ENCODE assay signal across 11 cellular contexts in the genomic region with DNA sequence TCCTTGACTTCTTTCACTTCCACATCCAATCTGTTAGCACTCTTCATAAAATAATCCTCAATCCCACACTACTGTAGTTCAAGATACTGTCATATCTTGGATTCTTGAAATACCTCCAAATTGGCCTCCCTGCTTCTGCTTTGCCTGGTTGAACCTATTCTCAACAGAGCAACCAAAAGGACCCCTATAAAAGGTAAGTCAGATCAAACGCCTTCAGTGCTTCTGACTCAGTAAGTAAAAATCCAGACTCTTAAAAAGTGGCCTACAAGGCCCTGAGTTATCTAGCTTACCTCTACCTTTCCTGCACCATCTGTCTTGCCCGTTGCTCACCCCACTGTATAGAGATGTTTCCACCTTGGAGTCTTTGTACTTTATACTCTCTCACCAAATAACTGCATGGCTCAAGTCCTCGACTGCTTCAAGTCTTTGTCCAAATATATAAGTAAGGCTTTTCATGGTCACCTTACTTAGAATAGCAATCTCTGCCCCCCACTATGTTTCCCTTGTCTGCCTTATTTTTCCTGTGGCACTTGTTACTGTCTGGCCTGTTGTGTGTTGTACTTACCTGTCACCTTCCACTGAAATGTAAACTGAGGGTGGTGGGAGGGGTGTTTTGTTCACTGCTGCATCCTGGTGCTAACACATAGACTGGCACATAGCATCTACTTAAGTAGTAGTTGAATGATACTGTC. TPM values are rescaled to one million over a fixed set of nuclear protein-coding genes. Genes with fewer than 3 reads are reported as not detected.
DNase-seq lines count a peak whose midpoint lies in the region; TF ChIP-seq lines count a peak whose summit lies in the region.
"Had no signal": no experiment of that assay in that cellular context is flagged by ENCODE, and none has a peak within 500 bp of the region (broad histone marks: within the 10 kb centered on the region; RNA-seq: fewer than 3 reads in every experiment).

No MANE protein-coding gene starts in this region.

- H3K9me3 Mint-ChIP-seq in activated naive CD4-positive, alpha-beta T cell treated with anti-CD3 and anti-CD28 coated beads, Interleukin-2, amount 10 ng/mL, durations not matched to agents 7 days and 5 days: no peaks in the 10 kb centered on the region
- no peaks in the 10 kb centered on the region for H3K9me3 Mint-ChIP-seq in activated naive CD8-positive, alpha-beta T cell treated with anti-CD3 and anti-CD28 coated beads for 36 hours

- H3K36me3 ChIP-seq in liver (ENCODE audit: control insufficient read depth in 4 of 4, insufficient read depth in 3 of 4, low read depth in 1 of 4, low read length in 3 of 4) (peaks cover 7 to 22% (median 15%) of the 10 kb centered on the region in 4 donors), tibial artery (peaks cover 34 to 43% (median 40%) of the 10 kb centered on the region in 3 donors)

- in situ Hi-C loops in ACHN (cut with HindIII; ENCODE audit: low pct_ligation_motif_present, low pct_unique_long_range_greater_than_20kb, low sequenced_read_pairs): no loop called here

- no peak for DNase-seq in activated naive CD4-positive, alpha-beta T cell treated with anti-CD3 and anti-CD28 coated beads, Interleukin-2, amount 10 ng/mL, durations not matched to agents 7 days and 5 days
- DNase-seq in activated naive CD4-positive, alpha-beta T cell treated with anti-CD3 and anti-CD28 coated beads, Interleukin-2, amount 50 U/mL, for 16 hours: no peak
- DNase-seq in activated naive CD8-positive, alpha-beta T cell treated with anti-CD3 and anti-CD28 coated beads for 36 hours: no peak
- DNase-seq in tibial artery (no peak), foreskin fibroblast (no peak), ACHN (no peak), GM20000 (ENCODE audit: low spot score) (no peak)
- DNase-seq: activated CD4-positive, alpha-beta T cell treated with anti-CD3 and anti-CD28 coated beads, Interleukin-2, amount 50 U/mL, for 4 hours; MG63; psoas muscle had no signal

- WGBS in liver: 71% methylated on average over 3 of the region's 3 CpGs

- peak overlapping the region; percentile 1 for H3K27ac Mint-ChIP-seq in activated naive CD4-positive, alpha-beta T cell treated with anti-CD3 and anti-CD28 coated beads, Interleukin-2, amount 10 ng/mL, durations not matched to agents 7 days and 5 days
- H3K27ac Mint-ChIP-seq in activated naive CD8-positive, alpha-beta T cell treated with anti-CD3 and anti-CD28 coated beads for 36 hours: peak overlapping the region; percentile 5

- H3K4me3 ChIP-seq in liver (ENCODE audit: low read depth in 1 of 3, low read length in 3 of 3) (no peak overlapping the region), tibial artery (no peak overlapping the region), foreskin fibroblast (ENCODE audit: low read depth in 1 of 2, low read length in 2 of 2) (no peak overlapping the region)
- H3K4me3 ChIP-seq: MG63, psoas muscle had no signal

- H3K4me3 Mint-ChIP-seq in activated naive CD4-positive, alpha-beta T cell treated with anti-CD3 and anti-CD28 coated beads, Interleukin-2, amount 10 ng/mL, durations not matched to agents 7 days and 5 days: no peak overlapping the region
- no peak overlapping the region for H3K4me3 Mint-ChIP-seq in activated naive CD8-positive, alpha-beta T cell treated with anti-CD3 and anti-CD28 coated beads for 36 hours

- peaks cover 59% of the 10 kb centered on the region for H3K36me3 Mint-ChIP-seq in activated naive CD4-positive, alpha-beta T cell treated with anti-CD3 and anti-CD28 coated beads, Interleukin-2, amount 10 ng/mL, durations not matched to agents 7 days and 5 days
- H3K36me3 Mint-ChIP-seq in activated naive CD8-positive, alpha-beta T cell treated with anti-CD3 and anti-CD28 coated beads for 36 hours: peaks cover 36% of the 10 kb centered on the region

- CTCF ChIA-PET in activated naive CD4-positive, alpha-beta T cell treated with anti-CD3 and anti-CD28 coated beads, Interleukin-2, amount 10 ng/mL, durations not matched to agents 7 days and 5 days (lab: Charles Lee): interaction anchor here (1.4 kb wide), 1 partner anchor 180 kb away, joined by 3 read pairs; no protein-coding TSS in a partner anchor

- intact Hi-C loops in tibial artery (cut with DNase I; ENCODE audit: low total_unique reads): no loop called here

- H3K27me3 ChIP-seq in liver (ENCODE audit: control insufficient read depth in 4 of 4, insufficient read depth in 4 of 4, low read length in 3 of 4) (no peaks in the 10 kb centered on the region), tibial artery (no peaks in the 10 kb centered on the region)
- H3K27me3 ChIP-seq: MG63 had no signal

- H3K4me1 ChIP-seq in liver (ENCODE audit: control insufficient read depth in 4 of 4, insufficient read depth in 4 of 4, low read length in 3 of 4) (peaks cover 17 to 78% (median 67%) of the 10 kb centered on the region in 4 donors), tibial artery (peaks cover 5 to 54% (median 32%) of the 10 kb centered on the region in 4 donors)

- H3K27me3 Mint-ChIP-seq in activated naive CD4-positive, alpha-beta T cell treated with anti-CD3 and anti-CD28 coated beads, Interleukin-2, amount 10 ng/mL, durations not matched to agents 7 days and 5 days: peaks cover 4% of the 10 kb centered on the region
- peaks cover 5% of the 10 kb centered on the region for H3K27me3 Mint-ChIP-seq in activated naive CD8-positive, alpha-beta T cell treated with anti-CD3 and anti-CD28 coated beads for 36 hours

- H3K9me3 ChIP-seq in liver (ENCODE audit: control insufficient read depth in 4 of 4, low read length in 3 of 4): no peaks in the 10 kb centered on the region
- H3K9me3 ChIP-seq in tibial artery: no peaks in the 10 kb centered on the region
- H3K9me3 ChIP-seq: MG63, psoas muscle had no signal

- peaks cover 48% of the 10 kb centered on the region for H3K4me1 Mint-ChIP-seq in activated naive CD4-positive, alpha-beta T cell treated with anti-CD3 and anti-CD28 coated beads, Interleukin-2, amount 10 ng/mL, durations not matched to agents 7 days and 5 days
- peaks cover 44% of the 10 kb centered on the region for H3K4me1 Mint-ChIP-seq in activated naive CD8-positive, alpha-beta T cell treated with anti-CD3 and anti-CD28 coated beads for 36 hours

- H3K9ac ChIP-seq in liver (ENCODE audit: low read depth in 1 of 2, low read length in 2 of 2): no peak overlapping the region

- TF ChIP-seq RAD21 in liver (IDR thresholded peaks at IDR 0.05): no peak

- TF ChIP-seq CTCF in liver (IDR thresholded peaks at IDR 0.05; ENCODE audit: low read depth, low read length, missing input control): no peak
- TF ChIP-seq CTCF in tibial artery (IDR thresholded peaks at IDR 0.05): no peak
- TF ChIP-seq CTCF in foreskin fibroblast (IDR thresholded peaks at IDR 0.05; ENCODE audit: low read depth, low read length): no peak
- TF ChIP-seq CTCF in GM20000 (IDR thresholded peaks at IDR 0.05; ENCODE audit: extremely low read depth, missing control alignments): no peak

- H3K27ac ChIP-seq in liver (ENCODE audit: low read depth in 1 of 2, low read length in 2 of 2) (peak overlapping the region; percentile 50 to 80), tibial artery (peak overlapping the region; percentile 61 to 98)

TF ChIP-seq in liver, 16 proteins besides CTCF, POLR2A, EP300 and RAD21 (continues in another document):
- TF ChIP-seq, protein P1, sequence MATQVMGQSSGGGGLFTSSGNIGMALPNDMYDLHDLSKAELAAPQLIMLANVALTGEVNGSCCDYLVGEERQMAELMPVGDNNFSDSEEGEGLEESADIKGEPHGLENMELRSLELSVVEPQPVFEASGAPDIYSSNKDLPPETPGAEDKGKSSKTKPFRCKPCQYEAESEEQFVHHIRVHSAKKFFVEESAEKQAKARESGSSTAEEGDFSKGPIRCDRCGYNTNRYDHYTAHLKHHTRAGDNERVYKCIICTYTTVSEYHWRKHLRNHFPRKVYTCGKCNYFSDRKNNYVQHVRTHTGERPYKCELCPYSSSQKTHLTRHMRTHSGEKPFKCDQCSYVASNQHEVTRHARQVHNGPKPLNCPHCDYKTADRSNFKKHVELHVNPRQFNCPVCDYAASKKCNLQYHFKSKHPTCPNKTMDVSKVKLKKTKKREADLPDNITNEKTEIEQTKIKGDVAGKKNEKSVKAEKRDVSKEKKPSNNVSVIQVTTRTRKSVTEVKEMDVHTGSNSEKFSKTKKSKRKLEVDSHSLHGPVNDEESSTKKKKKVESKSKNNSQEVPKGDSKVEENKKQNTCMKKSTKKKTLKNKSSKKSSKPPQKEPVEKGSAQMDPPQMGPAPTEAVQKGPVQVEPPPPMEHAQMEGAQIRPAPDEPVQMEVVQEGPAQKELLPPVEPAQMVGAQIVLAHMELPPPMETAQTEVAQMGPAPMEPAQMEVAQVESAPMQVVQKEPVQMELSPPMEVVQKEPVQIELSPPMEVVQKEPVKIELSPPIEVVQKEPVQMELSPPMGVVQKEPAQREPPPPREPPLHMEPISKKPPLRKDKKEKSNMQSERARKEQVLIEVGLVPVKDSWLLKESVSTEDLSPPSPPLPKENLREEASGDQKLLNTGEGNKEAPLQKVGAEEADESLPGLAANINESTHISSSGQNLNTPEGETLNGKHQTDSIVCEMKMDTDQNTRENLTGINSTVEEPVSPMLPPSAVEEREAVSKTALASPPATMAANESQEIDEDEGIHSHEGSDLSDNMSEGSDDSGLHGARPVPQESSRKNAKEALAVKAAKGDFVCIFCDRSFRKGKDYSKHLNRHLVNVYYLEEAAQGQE (IDR thresholded peaks at IDR 0.05): no peak
- TF ChIP-seq YY1 (IDR thresholded peaks at IDR 0.05) (no peak), HNF4G (IDR thresholded peaks at IDR 0.05) (no peak), RXRA (IDR thresholded peaks at IDR 0.05) (no peak), HNF4A (conservative IDR thresholded peaks at IDR 0.05) (no peak), TAF1 (conservative IDR thresholded peaks at IDR 0.05) (no peak), SP1 (IDR thresholded peaks at IDR 0.05) (no peak), JUND (IDR thresholded peaks at IDR 0.05) (no peak), GABPA (IDR thresholded peaks at IDR 0.05 in 1 of 2, conservative IDR thresholded peaks at IDR 0.05 in 1 of 2) (no peak), FOXA2 (IDR thresholded peaks at IDR 0.05) (no peak), FOXA1 (IDR thresholded peaks at IDR 0.05) (no peak), EGR1 (IDR thresholded peaks at IDR 0.05; ENCODE audit: low read depth in 2 of 2) (no peak)
- TF ChIP-seq, protein P2, sequence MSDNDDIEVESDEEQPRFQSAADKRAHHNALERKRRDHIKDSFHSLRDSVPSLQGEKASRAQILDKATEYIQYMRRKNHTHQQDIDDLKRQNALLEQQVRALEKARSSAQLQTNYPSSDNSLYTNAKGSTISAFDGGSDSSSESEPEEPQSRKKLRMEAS (IDR thresholded peaks at IDR 0.05): no peak

RNA-seq across cellular contexts. Expression of a gene that starts 5.1 kb away (rescaled TPM):
- 10 to 100 TPM; 20.8 to 20.9 TPM for total RNA-seq in activated naive CD8-positive, alpha-beta T cell treated with anti-CD3 and anti-CD28 coated beads for 36 hours
- 10 to 100 TPM; 15.3 to 24.3 TPM for total RNA-seq in liver
- polyA plus RNA-seq in liver: 10 to 100 TPM; 13.9 to 14.2 TPM

RNA-seq across cellular contexts. Expression of a gene that starts 43.8 kb away (rescaled TPM):
- total RNA-seq in activated naive CD8-positive, alpha-beta T cell treated with anti-CD3 and anti-CD28 coated beads for 36 hours: 10 to 100 TPM; 48.5 to 48.8 TPM
- 1 to 10 TPM; 7.6 to 8.3 TPM for total RNA-seq in liver
- 1 to 10 TPM; 2.6 to 9.2 TPM for polyA plus RNA-seq in liver

Comparison
In these comparisons a context has a peak if more than half of its experiments do, and no peak if none do; other contexts are left out.
1. RNA of a gene that starts 43.8 kb away (total RNA-seq): 48.5 to 48.8 TPM in activated naive CD8-positive, alpha-beta T cell treated with anti-CD3 and anti-CD28 coated beads for 36 hours; 7.6 to 8.3 TPM in liver; every median in the first group is over 4 times any median in the second.